In genomic region chr3:195914648-195915473, GRCh38 we compare ENCODE assay signal across 8 cellular contexts. TPM values are rescaled to one million over a fixed set of nuclear protein-coding genes. Genes with fewer than 3 reads are reported as not detected.
DNase-seq lines count a peak whose midpoint lies in the region; ATAC-seq lines count a peak whose summit lies in the region.

No MANE protein-coding gene starts in this region.

- ATAC-seq in HG03159 (IDR thresholded peaks at IDR 0.05; ENCODE audit: unreplicated experiment): peak; percentile 88
- peak; percentile 96 for ATAC-seq in left lobe of liver

- DNase-seq in activated naive CD4-positive, alpha-beta T cell treated with Interleukin-2 at 50 U/mL for 16 hours: peak; percentile 95
- no peak for DNase-seq in activated naive CD4-positive, alpha-beta T cell (lab: John Stamatoyannopoulos, UW)
- peak; percentile 96 for DNase-seq in T-helper 9 cell
- peak; percentile 97 for DNase-seq in cerebellar cortex (ENCODE audit: low spot score)
- peak; percentile 93 for DNase-seq in left lobe of liver (ENCODE audit: low spot score)
- DNase-seq in stimulated activated CD4-positive, alpha-beta T cell treated with anti-CD3 and anti-CD28 coated beads, Interleukin-4, amount 100 ng/mL, for 48 hours (ENCODE audit: low read depth in 2 of 2): peak; percentile 95 to 98
- DNase-seq in NCI-H748 (lab: John Stamatoyannopoulos, UW; ENCODE audit: unreplicated experiment): no peak

RNA-seq across cellular contexts. Expression of gene TNK2, which starts 6.5 kb away (rescaled TPM):
- 55.2 TPM for total RNA-seq in left lobe of liver

Comparison
In these comparisons a context has a peak if more than half of its experiments do, and no peak if none do; other contexts are left out.
1. DNase-seq: peak in activated naive CD4-positive, alpha-beta T cell treated with Interleukin-2 at 50 U/mL for 16 hours (single experiment), T-helper 9 cell (single experiment), cerebellar cortex (single experiment), left lobe of liver (single experiment) and stimulated activated CD4-positive, alpha-beta T cell treated with anti-CD3 and anti-CD28 coated beads, Interleukin-4, amount 100 ng/mL, for 48 hours (2 of 2); none in activated naive CD4-positive, alpha-beta T cell (0 of 4) and NCI-H748 (single experiment).